ENCODE assay signal across 16 cellular contexts in genomic region chr13:108425056-108425455, GRCh38.
"Had no signal": no experiment of that assay in that cellular context is flagged by ENCODE, and none has a peak within 500 bp of the region (broad histone marks: within the 10 kb centered on the region; RNA-seq: fewer than 3 reads in every experiment).

No MANE protein-coding gene starts in this region.

- H3K27me3 ChIP-seq: esophagus squamous epithelium, foreskin keratinocyte, thyroid gland had no signal

- H3K9ac ChIP-seq: parathyroid adenoma had no signal

- H3K4me3 ChIP-seq: esophagus squamous epithelium, thyroid gland had no signal

- H3K36me3 ChIP-seq: esophagus squamous epithelium, thyroid gland had no signal

- H3K27ac ChIP-seq: esophagus squamous epithelium, foreskin keratinocyte, parathyroid adenoma, thyroid gland had no signal

- ATAC-seq: activated CD4-positive, CD25-positive, alpha-beta regulatory T cell treated with anti-CD3 and anti-CD28 coated beads, Interleukin-2, amount 50 U/mL, for 24 hours; activated naive CD8-positive, alpha-beta T cell treated with anti-CD3 and anti-CD28 coated beads, Interleukin-2, amount 50 U/mL, for 24 hours; activated T-helper 17 cell treated with anti-CD3 and anti-CD28 coated beads, Interleukin-2, amount 50 U/mL, for 72 hours; foreskin keratinocyte; stimulated activated memory B cell treated with anti-CD40 and anti-IgM and Interleukin-4, amounts not matched to agents 10 μg/mL and 1 μg/mL and 100 μg/mL, for 72 hours had no signal

- H2AFZ ChIP-seq: parathyroid adenoma had no signal

- H3K4me1 ChIP-seq: esophagus squamous epithelium, foreskin keratinocyte, parathyroid adenoma, thyroid gland had no signal

- DNase-seq: activated naive CD4-positive, alpha-beta T cell treated with anti-CD3 and anti-CD28 coated beads for 36 hours; activated naive CD8-positive, alpha-beta T cell treated with anti-CD3 and anti-CD28 coated beads, Interleukin-2, amount 50 U/mL, for 24 hours; cortex of kidney; effector CD4-positive, alpha-beta T cell; esophagus squamous epithelium; foreskin keratinocyte; glutamatergic neuron; hypothalamus; midbrain; naive B cell; SW 1271; thyroid gland had no signal

- H3K9me3 ChIP-seq: esophagus squamous epithelium, thyroid gland had no signal
